In genomic region chr15:80011041-80011523, GRCh38 we compare ENCODE assay signal across 8 cellular contexts. TPM values are rescaled to one million over a fixed set of nuclear protein-coding genes. Genes with fewer than 3 reads are reported as not detected.
DNase-seq lines count a peak whose midpoint lies in the region; ATAC-seq and TF ChIP-seq lines count a peak whose summit lies in the region.
"Not testable (repeated sequence)": the region's sequence is repeated elsewhere in the genome, so short reads cannot be mapped to it uniquely, and the experiment has no call there.

No MANE protein-coding gene starts in this region.

- BruUV-seq in PC-3 (replicated peaks; lab: Mats Ljungman, UMichigan), result TSS peak; percentile 87

- peak; percentile 53 for ATAC-seq in GM18861 (IDR thresholded peaks at IDR 0.05; ENCODE audit: unreplicated experiment)
- ATAC-seq in HG03460 (IDR thresholded peaks at IDR 0.05; ENCODE audit: unreplicated experiment), result peak; percentile 51
- ATAC-seq in PC-3, result peak; percentile 53; the same call in 1 of the 2 replicates

- peaks cover 11% of the 10 kb centered on the region for H3K36me3 Mint-ChIP-seq in HFFc6 (ENCODE audit: low read depth)

- H3K4me1 Mint-ChIP-seq in HFFc6 (ENCODE audit: low read depth), result peaks cover 37% of the 10 kb centered on the region

- intact Hi-C loops in PC-3 (cut with micrococcal nuclease), result not testable (repeated sequence)

- not testable (repeated sequence) for TF ChIP-seq CTCF in BJ (IDR thresholded peaks at IDR 0.05; ENCODE audit: insufficient read depth, low read depth, low read length); HFFc6 (IDR thresholded peaks at IDR 0.05); PC-3 (conservative IDR thresholded peaks at IDR 0.05; ENCODE audit: low read depth, low read length); fibroblast of mammary gland (conservative IDR thresholded peaks at IDR 0.05; ENCODE audit: control insufficient read depth, insufficient read depth, low read depth, low read length)

- H3F3A ChIP-seq in PC-3 (ENCODE audit: low read length, unreplicated experiment), result not testable (repeated sequence)

- H3K27ac Mint-ChIP-seq in HFFc6, result peak overlapping the region; percentile 87

- DNase-seq in BJ (ENCODE audit: low read depth), result peak; percentile 75
- DNase-seq in HFFc6, result peak; percentile 93
- peak; percentile 48 for DNase-seq in PC-3
- peak; percentile 56 for DNase-seq in activated T-cell treated with anti-CD3 and anti-CD28 coated beads, Interleukin-2, amount 50 U/mL, for 48 hours
- DNase-seq in fibroblast of mammary gland (ENCODE audit: low read depth), result peak; percentile 98
- DNase-seq in stimulated activated CD4-positive, alpha-beta T cell treated with anti-CD3 and anti-CD28 coated beads, Interleukin-4, amount 100 ng/mL, for 24 hours, result peak; percentile 18

- H3K4me1 ChIP-seq in PC-3 (ENCODE audit: insufficient read depth, low read length), result peaks cover 18% of the 10 kb centered on the region

- POLR2A ChIA-PET in BJ (lab: Charles Lee); PC-3 (lab: Charles Lee; ENCODE audit: unreplicated experiment): not testable (repeated sequence)

- CTCF ChIA-PET in BJ (lab: Yijun Ruan, JAX), result interaction anchor here (0.7 to 2.1 kb wide), 3 partner anchors 12 to 29 kb away, joined by 3 to 6 read pairs (median 3); no protein-coding TSS in a partner anchor
- CTCF ChIA-PET in PC-3 (lab: Charles Lee), result not testable (repeated sequence)

- peak overlapping the region; percentile 77 for H3K4me3 Mint-ChIP-seq in HFFc6

- not testable (repeated sequence) for H4K20me1 ChIP-seq in PC-3 (ENCODE audit: low read length)

- H2AFZ ChIP-seq in PC-3 (ENCODE audit: low read length), result not testable (repeated sequence)

- H3K27ac ChIP-seq in PC-3 (ENCODE audit: low read length), result peak overlapping the region; percentile 63

- H3K9me3 Mint-ChIP-seq in HFFc6, result not testable (repeated sequence)

- not testable (repeated sequence) for H3K9me3 ChIP-seq in PC-3 (ENCODE audit: low read length)

- peak overlapping the region; percentile 29; the same call in 1 of the 2 replicates for H3K9ac ChIP-seq in PC-3 (ENCODE audit: low read length)

- not testable (repeated sequence) for H3K36me3 ChIP-seq in BJ (ENCODE audit: control insufficient read depth, insufficient read depth, low read length); PC-3 (ENCODE audit: low read depth, low read length)

- H3K9me2 ChIP-seq in PC-3 (replicated peaks; ENCODE audit: low read length), result not testable (repeated sequence)

- not testable (repeated sequence) for H3K27me3 Mint-ChIP-seq in HFFc6 (ENCODE audit: insufficient read depth)

- not testable (repeated sequence) for H3K79me2 ChIP-seq in PC-3 (ENCODE audit: low read length)

- not testable (repeated sequence) for H3K27me3 ChIP-seq in BJ (ENCODE audit: control insufficient read depth, insufficient read depth, low read length); PC-3 (ENCODE audit: low read length)

- H3K4me2 ChIP-seq in PC-3 (ENCODE audit: low read length), result 0 out of 2 replicates have a peak overlapping the region, but pooled peaks have one; percentile 39

- H3K4me3 ChIP-seq in BJ (ENCODE audit: low read depth, low read length); PC-3 (ENCODE audit: low read length); fibroblast of mammary gland (ENCODE audit: control insufficient read depth, low read depth, low read length): not testable (repeated sequence)

RNA-seq across cellular contexts. Expression of gene BCL2A1, which starts 40.1 kb away (rescaled TPM):
- not detected in 2 replicates for polyA plus RNA-seq in BJ (2011; rRNA removed)
- not detected in 2 replicates for polyA minus RNA-seq in BJ (2011; rRNA and poly(A)+ RNA removed)
- total RNA-seq in HFFc6 (2021; fragmentation: NEBNext Ultra II Directional; extraction: Animal tissue kit (Norgen Biotek cat#: 25700)), result under 1 TPM in 2 of 6 experiments, not detected in 4; 0.27 to 0.46 TPM
- total RNA-seq in PC-3 (2014; rRNA removed), result 16.9 and 21.1 TPM in 2 replicates

RNA-seq across cellular contexts. Expression of gene ZFAND6, which starts 48.4 kb away (rescaled TPM):
- polyA plus RNA-seq in BJ (2011; rRNA removed), result 108 and 156 TPM in 2 replicates
- polyA minus RNA-seq in BJ (2011; rRNA and poly(A)+ RNA removed), result 44.3 and 50.9 TPM in 2 replicates
- total RNA-seq in HFFc6 (2021; fragmentation: NEBNext Ultra II Directional; extraction: Animal tissue kit (Norgen Biotek cat#: 25700)), result 10 to 100 TPM; 49.0 to 62.6 (median 57.6) TPM
- total RNA-seq in PC-3 (2014; rRNA removed), result 50.2 and 96.6 TPM in 2 replicates

Comparison
In these comparisons a context has a peak if more than half of its experiments do, and no peak if none do; other contexts are left out.
1. DNase-seq: peak in every context shown above with its lines; median percentile 98 in fibroblast of mammary gland; 93 in HFFc6; 75 in BJ; 56 in activated T-cell treated with anti-CD3 and anti-CD28 coated beads, Interleukin-2, amount 50 U/mL, for 48 hours; 48 in PC-3; 18 in stimulated activated CD4-positive, alpha-beta T cell treated with anti-CD3 and anti-CD28 coated beads, Interleukin-4, amount 100 ng/mL, for 24 hours.
2. RNA of gene BCL2A1, which starts 40.1 kb away (total RNA-seq): 16.9 to 21.1 TPM in PC-3; 0.27 to 0.46 TPM in HFFc6; every median in the first group is over 10 times any median in the second.
3. Peak in every context shown above with its lines, with median percentiles within 50 percentile points of each other: ATAC-seq.